9 cellular contexts compared by ENCODE assay signal in the genomic region with DNA sequence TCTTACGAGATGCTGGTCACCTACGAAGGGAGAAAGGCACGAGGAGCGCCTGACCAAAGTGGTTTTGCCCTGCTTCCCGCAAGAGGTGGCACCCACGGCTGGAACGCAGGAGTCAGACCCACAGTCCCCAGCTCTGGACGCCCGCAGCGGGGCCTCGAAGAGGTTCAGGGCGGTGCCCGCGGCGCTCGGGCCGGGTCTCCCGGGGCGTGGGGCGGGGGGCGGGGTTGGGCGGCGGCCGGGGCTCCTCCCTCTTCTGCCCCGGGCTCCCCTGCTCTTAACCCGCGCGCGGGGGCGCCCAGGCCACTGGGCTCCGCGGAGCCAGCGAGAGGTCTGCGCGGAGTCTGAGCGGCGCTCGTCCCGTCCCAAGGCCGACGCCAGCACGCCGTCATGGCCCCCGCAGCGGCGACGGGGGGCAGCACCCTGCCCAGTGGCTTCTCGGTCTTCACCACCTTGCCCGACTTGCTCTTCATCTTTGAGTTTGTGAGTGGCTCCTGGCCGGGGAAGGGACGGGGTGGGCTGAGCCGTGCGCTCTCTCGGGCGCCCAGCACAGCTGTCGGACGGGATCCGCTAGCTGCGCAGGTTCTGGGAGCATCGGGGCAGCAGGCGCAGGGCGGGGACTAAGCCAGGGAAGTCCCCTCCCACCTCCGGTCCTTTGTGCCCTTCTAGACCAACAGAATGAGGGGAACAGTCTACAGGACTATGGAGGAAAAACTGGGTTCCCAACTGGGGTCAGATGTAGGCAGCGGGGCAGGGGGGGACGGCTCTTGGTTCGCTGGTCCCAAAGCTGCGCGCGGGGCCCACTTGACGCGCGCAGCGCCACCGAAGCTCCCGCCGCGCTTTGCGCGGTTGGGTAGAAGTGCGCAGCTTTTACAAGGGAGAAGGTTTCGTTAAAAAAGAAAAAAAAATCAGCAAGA. TPM values are rescaled to one million over a fixed set of nuclear protein-coding genes. Genes with fewer than 3 reads are reported as not detected.
DNase-seq lines count a peak whose midpoint lies in the region; ATAC-seq and TF ChIP-seq lines count a peak whose summit lies in the region.
"Had no signal": no experiment of that assay in that cellular context is flagged by ENCODE, and none has a peak within 500 bp of the region (broad histone marks: within the 10 kb centered on the region; RNA-seq: fewer than 3 reads in every experiment).

A gene (plus strand): TSS at position 303 of the 914 bp plus-strand sequence. CDS start 85 bp downstream, at position 388.

- peaks cover 0 to 24% (median 13%) of the 10 kb centered on the region in 9 donors for H3K4me1 ChIP-seq in heart right ventricle

- peak within 1 kb of the TSS; percentile 28 to 57 (median 44) for H3K4me3 ChIP-seq in heart right ventricle

- H3K36me3 ChIP-seq in KOPT-K1 (ENCODE audit: insufficient read depth, low read length) (peaks cover 39% of the 10 kb centered on the region), heart right ventricle (no peaks in the 10 kb centered on the region)

- no peaks in the 10 kb centered on the region for H3K9me3 Mint-ChIP-seq in activated T-cell treated with anti-CD3 and anti-CD28 coated beads, Interleukin-2, amount 50 U/mL, for 24 hours

- no peak for TF ChIP-seq CTCF in heart right ventricle (IDR thresholded peaks at IDR 0.05)

- peaks cover 5% of the 10 kb centered on the region for H3K36me3 Mint-ChIP-seq in activated T-cell treated with anti-CD3 and anti-CD28 coated beads, Interleukin-2, amount 50 U/mL, for 24 hours (ENCODE audit: low read depth)

- DNase-seq in DMS79 treated with DMSO at 0.1 percent for 48 hours (lab: John Stamatoyannopoulos, UW) (peak; percentile 56), heart right ventricle (no peak), renal cortical epithelial cell (ENCODE audit: low read depth) (no peak), inferior parietal cortex (ENCODE audit: extremely low spot score) (no peak), AG20443 (ENCODE audit: low spot score) (no peak)
- DNase-seq in activated T-cell treated with anti-CD3 and anti-CD28 coated beads, Interleukin-2, amount 50 U/mL, for 24 hours, result peak; percentile 82

- H3K4me3 Mint-ChIP-seq in activated T-cell treated with anti-CD3 and anti-CD28 coated beads, Interleukin-2, amount 50 U/mL, for 24 hours, result peak within 1 kb of the TSS; percentile 90

- no peaks in the 10 kb centered on the region for H3K9me3 ChIP-seq in KOPT-K1 (ENCODE audit: insufficient read depth, low read length, poor library complexity, severe bottlenecking)
- no peaks in the 10 kb centered on the region for H3K9me3 ChIP-seq in heart right ventricle

- peak in 7 of 8 donors; percentile 12 to 60 (median 51) for ATAC-seq in heart right ventricle
- ATAC-seq in HG03045 (IDR thresholded peaks at IDR 0.05; ENCODE audit: unreplicated experiment), result no peak

- H3K27me3 Mint-ChIP-seq in activated T-cell treated with anti-CD3 and anti-CD28 coated beads, Interleukin-2, amount 50 U/mL, for 24 hours, result no peaks in the 10 kb centered on the region

- peak within 1 kb of the TSS; percentile 90 for H3K27ac ChIP-seq in KOPT-K1 (ENCODE audit: low read depth, low read length, poor library complexity, severe bottlenecking)
- peak within 1 kb of the TSS in 2 of 10 donors; percentile 56 to 60 for H3K27ac ChIP-seq in heart right ventricle

- peaks cover 13 to 88% (median 83%) of the 10 kb centered on the region in 7 donors for H3K27me3 ChIP-seq in heart right ventricle

- 1 to 2% methylated on average over 65 to 81 of the region's 81 CpGs for WGBS in heart right ventricle, 2 donors

- peaks cover 78% of the 10 kb centered on the region for H3K4me1 Mint-ChIP-seq in activated T-cell treated with anti-CD3 and anti-CD28 coated beads, Interleukin-2, amount 50 U/mL, for 24 hours (ENCODE audit: low read depth)

- intact Hi-C loops in heart right ventricle (cut with DNase I), result loop anchor here in 3 of 10 donors (10.0 kb wide), 2 partner anchors 49 to 89 kb away; no protein-coding TSS in a partner anchor

- H3K27ac Mint-ChIP-seq in activated T-cell treated with anti-CD3 and anti-CD28 coated beads, Interleukin-2, amount 50 U/mL, for 24 hours, result peak within 1 kb of the TSS; percentile 92

RNA-seq across cellular contexts. Expression of the gene that starts here (rescaled TPM):
- total RNA-seq in heart right ventricle (10 to 100 TPM in 1 of 10 donors, 1 to 10 TPM in 9; 1.5 to 10.5 (median 3.0) TPM), renal cortical epithelial cell (255 and 504 TPM in 2 replicates)
- polyA plus RNA-seq in heart right ventricle, result 1 to 10 TPM; 4.2 to 9.1 TPM
- polyA plus RNA-seq: neural cell had no signal

Comparison
In these comparisons a context has a peak if more than half of its experiments do, and no peak if none do; other contexts are left out.
1. RNA of the gene that starts here (total RNA-seq): 255 to 504 TPM in renal cortical epithelial cell; 1.5 to 10.5 TPM in heart right ventricle; every median in the first group is over 10 times any median in the second.
2. DNase-seq: peak in DMS79 treated with DMSO at 0.1 percent for 48 hours (single experiment) and activated T-cell treated with anti-CD3 and anti-CD28 coated beads, Interleukin-2, amount 50 U/mL, for 24 hours (single experiment); none in heart right ventricle (0 of 2), renal cortical epithelial cell (single experiment), inferior parietal cortex (single experiment) and AG20443 (single experiment).